26 cellular contexts compared by ENCODE assay signal in the genomic region with DNA sequence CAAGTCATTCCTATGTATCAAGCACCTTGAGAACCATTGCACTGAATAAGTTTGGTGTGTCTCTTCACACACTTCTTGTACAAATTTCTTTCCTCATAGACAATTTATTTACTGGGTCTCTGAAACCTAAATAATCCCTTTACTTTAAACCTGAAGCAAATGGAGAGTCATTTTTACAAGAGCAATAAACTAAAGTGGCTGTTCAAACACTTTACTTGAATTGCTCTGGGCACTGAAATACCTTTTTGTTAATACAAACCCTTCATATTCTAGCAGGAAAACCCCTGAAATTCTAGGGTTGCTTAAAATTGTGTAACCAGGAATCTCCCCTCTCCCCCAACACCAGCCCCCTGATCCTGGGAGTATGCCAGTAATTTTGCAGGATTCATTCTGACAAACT. TPM values are rescaled to one million over a fixed set of nuclear protein-coding genes. Genes with fewer than 3 reads are reported as not detected.
"Had no signal": no experiment of that assay in that cellular context is flagged by ENCODE, and none has a peak within 500 bp of the region (broad histone marks: within the 10 kb centered on the region; RNA-seq: fewer than 3 reads in every experiment).

No MANE protein-coding gene starts in this region.

- H3K9me3 Mint-ChIP-seq: activated CD4-positive, alpha-beta memory T cell treated with anti-CD3 and anti-CD28 coated beads for 36 hours; activated CD4-positive, alpha-beta T cell treated with anti-CD3 and anti-CD28 coated beads, Interleukin-2, amount 10 ng/mL, durations not matched to agents 7 days and 5 days; activated T-cell treated with anti-CD3 and anti-CD28 coated beads, Interleukin-2, amount 50 U/mL, for 4 hours had no signal

- H3K27ac Mint-ChIP-seq: activated CD4-positive, alpha-beta memory T cell treated with anti-CD3 and anti-CD28 coated beads for 36 hours; activated CD4-positive, alpha-beta T cell treated with anti-CD3 and anti-CD28 coated beads, Interleukin-2, amount 10 ng/mL, durations not matched to agents 7 days and 5 days; activated naive CD8-positive, alpha-beta T cell had no signal

- DNase-seq: activated CD4-positive, alpha-beta memory T cell treated with anti-CD3 and anti-CD28 coated beads for 36 hours; activated CD4-positive, alpha-beta T cell treated with anti-CD3 and anti-CD28 coated beads, Interleukin-2, amount 10 ng/mL, durations not matched to agents 7 days and 5 days; activated CD4-positive, CD25-positive, alpha-beta regulatory T cell; activated CD8-positive, alpha-beta memory T cell treated with anti-CD3 and anti-CD28 coated beads for 24 hours; activated effector memory CD4-positive, alpha-beta T cell treated with anti-CD3 and anti-CD28 coated beads, Interleukin-2, amount 50 U/mL, for 16 hours; activated naive CD4-positive, alpha-beta T cell treated with Interleukin-2 at 50 U/mL for 16 hours; activated T-cell treated with anti-CD3 and anti-CD28 coated beads, Interleukin-2, amount 50 U/mL, for 4 hours; adrenal gland; anterior cingulate cortex; cerebellar nuclear complex; Karpas-422; NCI-H146; NCI-H187 treated with DMSO at 0.1 percent for 48 hours; NCI-H2107; NCI-H524 treated with DMSO at 0.1 percent for 48 hours; NCI-H82; Peyer's patch; Right ventricle myocardium superior; SJCRH30; SK-N-SH; T-helper 1 cell had no signal

- H3K9me3 ChIP-seq: adrenal gland, Peyer's patch, SJCRH30, SK-N-SH had no signal

- H3K4me1 ChIP-seq: adrenal gland, Peyer's patch, SJCRH30 had no signal

- H3K36me3 ChIP-seq: adrenal gland, Peyer's patch, SJCRH30 had no signal

- H3K4me1 Mint-ChIP-seq: activated CD4-positive, alpha-beta T cell treated with anti-CD3 and anti-CD28 coated beads, Interleukin-2, amount 10 ng/mL, durations not matched to agents 7 days and 5 days had no signal

- H3K27me3 ChIP-seq: adrenal gland, Peyer's patch, SJCRH30 had no signal

- H3K4me3 ChIP-seq: adrenal gland, K562, Peyer's patch, SJCRH30 had no signal

- H3K27ac ChIP-seq: adrenal gland, Peyer's patch, RWPE1, SJCRH30, VCaP had no signal

- H3K36me3 Mint-ChIP-seq: activated CD4-positive, alpha-beta memory T cell treated with anti-CD3 and anti-CD28 coated beads for 36 hours; activated naive CD8-positive, alpha-beta T cell had no signal

- ATAC-seq: activated T-cell treated with anti-CD3 and anti-CD28 coated beads, Interleukin-2, amount 50 U/mL, for 4 hours; K562 had no signal

- H3K9ac ChIP-seq: SK-N-SH had no signal

- H3K4me3 Mint-ChIP-seq: activated CD4-positive, alpha-beta memory T cell treated with anti-CD3 and anti-CD28 coated beads for 36 hours; activated CD4-positive, alpha-beta T cell treated with anti-CD3 and anti-CD28 coated beads, Interleukin-2, amount 10 ng/mL, durations not matched to agents 7 days and 5 days; activated naive CD8-positive, alpha-beta T cell; activated T-cell treated with anti-CD3 and anti-CD28 coated beads, Interleukin-2, amount 50 U/mL, for 4 hours had no signal

RNA-seq across cellular contexts. Expression of gene RSPO3, which starts 13.3 kb away (rescaled TPM):
- total RNA-seq: activated CD4-positive, alpha-beta memory T cell treated with anti-CD3 and anti-CD28 coated beads for 36 hours; activated CD4-positive, alpha-beta T cell treated with anti-CD3 and anti-CD28 coated beads, Interleukin-2, amount 10 ng/mL, durations not matched to agents 7 days and 5 days; activated T-cell treated with anti-CD3 and anti-CD28 coated beads, Interleukin-2, amount 50 U/mL, for 4 hours; K562; SJCRH30; T-helper 2 cell treated with Interferon-gamma antibody and Interleukin-4, amounts not matched to agents 100 ng/mL and 5 ng/mL, for 36 hours had no signal
